Comparison of ENCODE assay signal across 8 cellular contexts in the genomic region with DNA sequence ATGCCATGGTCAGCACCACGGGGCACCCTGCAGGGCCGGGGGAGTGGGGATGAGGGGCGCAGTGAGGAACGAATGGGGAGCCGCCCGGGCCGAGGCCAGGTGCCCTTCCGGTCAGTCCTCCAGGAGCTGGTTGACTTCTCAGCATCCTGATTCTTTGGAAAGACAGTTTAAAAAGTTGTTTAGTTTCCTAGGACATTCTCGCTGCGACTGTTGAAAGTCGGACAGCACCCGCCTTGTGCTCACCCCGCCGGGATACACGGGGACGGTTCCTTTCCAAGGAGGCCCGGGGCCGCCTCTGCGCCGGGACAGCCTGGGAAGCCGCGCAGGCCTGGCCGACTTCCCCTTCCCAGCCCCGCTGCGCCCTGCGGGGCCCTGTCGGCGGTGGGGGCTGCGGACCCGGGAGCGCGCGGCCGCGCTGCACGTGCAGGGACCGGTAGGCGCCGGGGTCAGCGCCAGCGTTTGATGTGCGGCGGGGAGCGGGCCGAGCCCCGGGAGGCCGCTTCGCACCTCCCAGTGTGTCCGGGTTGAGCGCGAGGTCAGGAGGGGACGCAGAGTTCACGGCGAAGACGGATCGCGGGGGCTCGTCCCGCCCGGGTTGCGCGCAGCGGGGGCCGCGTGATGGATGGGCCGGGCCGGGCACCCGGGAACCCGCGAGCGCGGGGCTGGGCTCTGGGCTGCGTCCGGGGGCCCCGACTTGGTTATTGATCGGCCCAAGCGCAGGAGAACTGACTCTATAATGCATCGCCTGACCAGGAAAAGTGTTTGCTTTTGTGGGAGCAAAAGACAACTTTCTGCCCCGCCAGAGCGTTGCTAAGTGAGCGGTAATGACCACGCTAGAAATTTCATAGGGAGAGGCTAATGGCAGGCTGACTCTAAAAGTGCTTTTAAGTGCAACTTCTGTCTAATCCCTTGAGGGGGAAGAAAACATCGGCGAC. TPM values are rescaled to one million over a fixed set of nuclear protein-coding genes. Genes with fewer than 3 reads are reported as not detected.
A peak's percentile ranks its signal among the peaks of the same experiment; 100 is the strongest.
DNase-seq lines count a peak whose midpoint lies in the region; ATAC-seq, FAIRE-seq and TF ChIP-seq lines count a peak whose summit lies in the region.

No MANE protein-coding gene starts in this region.

- H3K27ac Mint-ChIP-seq in astrocyte (ENCODE audit: unreplicated experiment) = no peak overlapping the region

- DNase-seq in H7 (peak; percentile 77), astrocyte (ENCODE audit: low read depth) (peak; percentile 31), skeletal muscle cell (ENCODE audit: low read depth) (no peak), H4 (ENCODE audit: low spot score) (no peak), NCI-H526 treated with DMSO at 0.1 percent for 48 hours (lab: John Stamatoyannopoulos, UW) (no peak), NCI-H2196 treated with DMSO at 0.1 percent for 48 hours (lab: John Stamatoyannopoulos, UW; ENCODE audit: unreplicated experiment) (no peak)

- no peak for ATAC-seq in GM21367 (IDR thresholded peaks at IDR 0.05; ENCODE audit: unreplicated experiment)

- H3K4me3 Mint-ChIP-seq in astrocyte (ENCODE audit: unreplicated experiment) = peak overlapping the region; percentile 79

- H3K9ac ChIP-seq in astrocyte (ENCODE audit: low read length) (peak overlapping the region; percentile 71), iPS-20b (ENCODE audit: low read depth, low read length) (no peak overlapping the region)

- no peaks in the 10 kb centered on the region for H3K79me2 ChIP-seq in astrocyte (ENCODE audit: insufficient read depth, low read length)

- H3K36me3 ChIP-seq in H7 (replicated peaks; ENCODE audit: control insufficient read depth, insufficient read depth, low read length) (no peaks in the 10 kb centered on the region), astrocyte (ENCODE audit: insufficient read depth, low read length) (no peaks in the 10 kb centered on the region), iPS-20b (ENCODE audit: insufficient read depth, low read depth, low read length) (no peaks in the 10 kb centered on the region)

- no peak for FAIRE-seq in astrocyte (lab: Jason Lieb, UNC)

- H3K36me3 Mint-ChIP-seq in astrocyte (ENCODE audit: low read depth, unreplicated experiment) = no peaks in the 10 kb centered on the region

- TF ChIP-seq CTCF in astrocyte (IDR thresholded peaks at IDR 0.05; ENCODE audit: insufficient read depth, low read depth, low read length) = no peak

- H3K4me1 Mint-ChIP-seq in astrocyte (ENCODE audit: low read depth, unreplicated experiment) = peaks cover 2% of the 10 kb centered on the region

- H3K27me3 Mint-ChIP-seq in astrocyte (ENCODE audit: low read depth, unreplicated experiment) = peaks cover 32% of the 10 kb centered on the region

- H3K27ac ChIP-seq in astrocyte (ENCODE audit: low read depth, low read length) (peak overlapping the region; percentile 16), iPS-20b (ENCODE audit: low read length) (no peak overlapping the region)

- peak overlapping the region; percentile 96 for H3K4me2 ChIP-seq in astrocyte (ENCODE audit: low read length)

- no peaks in the 10 kb centered on the region for H4K20me1 ChIP-seq in astrocyte (ENCODE audit: insufficient read depth, low read length)

- H3K27me3 ChIP-seq in H7 (ENCODE audit: control insufficient read depth, insufficient read depth, low read length) (peaks cover 34% of the 10 kb centered on the region), astrocyte (ENCODE audit: insufficient read depth, low read length) (no peaks in the 10 kb centered on the region), iPS-20b (ENCODE audit: insufficient read depth, low read length) (peaks cover 45% of the 10 kb centered on the region)

- peaks cover 9% of the 10 kb centered on the region for H3K9me3 Mint-ChIP-seq in astrocyte (ENCODE audit: unreplicated experiment)

- H3K4me1 ChIP-seq in astrocyte (ENCODE audit: insufficient read depth, low read length) (peaks cover 11% of the 10 kb centered on the region), iPS-20b (ENCODE audit: insufficient read depth, low read length) (no peaks in the 10 kb centered on the region; the same call in 1 of the 2 replicates)

- H3K9me3 ChIP-seq in astrocyte (ENCODE audit: insufficient read depth, low read depth, low read length) (no peaks in the 10 kb centered on the region), iPS-20b (ENCODE audit: insufficient read depth, low read depth, low read length) (peaks cover 9% of the 10 kb centered on the region)

- H3K4me3 ChIP-seq in H7 (ENCODE audit: insufficient read depth, low read depth, low read length) (peak overlapping the region; percentile 38), astrocyte (ENCODE audit: insufficient read depth, low read depth, low read length) (peak overlapping the region; percentile 68), iPS-20b (ENCODE audit: low read length) (peak overlapping the region; percentile 60), skeletal muscle cell (ENCODE audit: low read depth, low read length) (peak overlapping the region; percentile 17)

- H2AFZ ChIP-seq in astrocyte (ENCODE audit: low read depth, low read length) = peak overlapping the region; percentile 83

RNA-seq across cellular contexts. Expression of a gene that starts 28.0 kb away (rescaled TPM):
- total RNA-seq in H7 (2014; rRNA removed; shearing (Covaris generic)) = not detected in 2 replicates
- not detected in 2 replicates for total RNA-seq in astrocyte
- total RNA-seq in H4 (2014; rRNA removed; shearing (Covaris generic)) = not detected in 2 replicates

Comparison
In these comparisons a context has a peak if more than half of its experiments do, and no peak if none do; other contexts are left out.
1. DNase-seq: peak in H7 (single experiment) and astrocyte (single experiment); none in skeletal muscle cell (single experiment), H4 (single experiment), NCI-H526 treated with DMSO at 0.1 percent for 48 hours (single experiment) and NCI-H2196 treated with DMSO at 0.1 percent for 48 hours (single experiment).
2. H3K4me3 ChIP-seq: peak in every context shown above with its lines; median percentile 68 in astrocyte; 60 in iPS-20b; 38 in H7; 17 in skeletal muscle cell.